In genomic region chr3:8069981-8070380, GRCh38 we compare ENCODE assay signal across 21 cellular contexts.
"Had no signal": no experiment of that assay in that cellular context is flagged by ENCODE, and none has a peak within 500 bp of the region (broad histone marks: within the 10 kb centered on the region; RNA-seq: fewer than 3 reads in every experiment).

No MANE protein-coding gene starts in this region.

- DNase-seq: activated CD4-positive, alpha-beta memory T cell treated with anti-CD3 and anti-CD28 coated beads, Interleukin-2, amount 10 ng/mL, durations not matched to agents 7 days and 5 days; activated CD4-positive, alpha-beta T cell treated with anti-CD3 and anti-CD28 coated beads for 48 hours; activated CD4-positive, CD25-positive, alpha-beta regulatory T cell; activated naive CD4-positive, alpha-beta T cell treated with Interleukin-2 at 50 U/mL for 16 hours; activated T-cell treated with anti-CD3 and anti-CD28 coated beads, Interleukin-2, amount 50 U/mL, for 1 hour; dermis blood vessel endothelial cell; effector memory CD4-positive, alpha-beta T cell; esophagus squamous epithelium; kidney; left lung; stimulated activated CD4-positive, alpha-beta T cell treated with anti-CD3 and anti-CD28 coated beads, Interleukin-12 subunit alpha, Interleukin-12 subunit beta, amount 100 ng/mL, for 4 hours; stimulated activated CD4-positive, alpha-beta T cell treated with anti-CD3 and anti-CD28 coated beads, Interleukin-1b, Interleukin-23, amount 100 ng/mL, for 48 hours; stimulated activated CD8-positive, alpha-beta memory T cell treated with anti-CD3 and anti-CD28 coated beads, Interleukin-4, amount 100 ng/mL, for 48 hours; stimulated activated naive CD4-positive, alpha-beta T cell; T-helper 1 cell; T-helper 9 cell; tibial artery had no signal

- H3K9me3 Mint-ChIP-seq: activated CD4-positive, alpha-beta memory T cell treated with anti-CD3 and anti-CD28 coated beads, Interleukin-2, amount 10 ng/mL, durations not matched to agents 7 days and 5 days; activated T-helper 17 cell treated with anti-CD3 and anti-CD28 coated beads, Interleukin-2, amount 50 U/mL, for 72 hours; neural progenitor cell had no signal

- H3K27ac Mint-ChIP-seq: activated CD4-positive, alpha-beta memory T cell treated with anti-CD3 and anti-CD28 coated beads, Interleukin-2, amount 10 ng/mL, durations not matched to agents 7 days and 5 days; activated T-helper 17 cell treated with anti-CD3 and anti-CD28 coated beads, Interleukin-2, amount 50 U/mL, for 72 hours; neural progenitor cell; progenitor cell of endocrine pancreas had no signal

- H3K27me3 Mint-ChIP-seq: activated CD4-positive, alpha-beta memory T cell treated with anti-CD3 and anti-CD28 coated beads, Interleukin-2, amount 10 ng/mL, durations not matched to agents 7 days and 5 days; activated T-helper 17 cell treated with anti-CD3 and anti-CD28 coated beads, Interleukin-2, amount 50 U/mL, for 72 hours; progenitor cell of endocrine pancreas had no signal

- H3K4me1 ChIP-seq: esophagus squamous epithelium, left lung, neural progenitor cell, tibial artery had no signal

- H3K36me3 ChIP-seq: cardiac muscle cell, esophagus squamous epithelium, left lung, neural progenitor cell, tibial artery had no signal

- H3K27ac ChIP-seq: cardiac muscle cell, esophagus squamous epithelium, left lung, neural progenitor cell, tibial artery had no signal

- H3K4me1 Mint-ChIP-seq: activated CD4-positive, alpha-beta memory T cell treated with anti-CD3 and anti-CD28 coated beads, Interleukin-2, amount 10 ng/mL, durations not matched to agents 7 days and 5 days; activated T-helper 17 cell treated with anti-CD3 and anti-CD28 coated beads, Interleukin-2, amount 50 U/mL, for 72 hours had no signal

- ATAC-seq: activated T-helper 17 cell treated with anti-CD3 and anti-CD28 coated beads, Interleukin-2, amount 50 U/mL, for 72 hours; left lung had no signal

- H2AFZ ChIP-seq: neural progenitor cell had no signal

- H3K9ac ChIP-seq: neural progenitor cell had no signal

- H3K27me3 ChIP-seq: cardiac muscle cell, esophagus squamous epithelium, left lung, neural progenitor cell, tibial artery had no signal

- H3K4me3 Mint-ChIP-seq: activated CD4-positive, alpha-beta memory T cell treated with anti-CD3 and anti-CD28 coated beads, Interleukin-2, amount 10 ng/mL, durations not matched to agents 7 days and 5 days; activated T-helper 17 cell treated with anti-CD3 and anti-CD28 coated beads, Interleukin-2, amount 50 U/mL, for 72 hours; neural progenitor cell had no signal

- H3K36me3 Mint-ChIP-seq: neural progenitor cell had no signal

- H3K4me3 ChIP-seq: cardiac muscle cell, esophagus squamous epithelium, left lung, neural progenitor cell, tibial artery had no signal

- H3K4me2 ChIP-seq: neural progenitor cell had no signal

- H3K9me3 ChIP-seq: esophagus squamous epithelium had no signal
